Comparison of ENCODE assay signal across 8 cellular contexts in the genomic region with DNA sequence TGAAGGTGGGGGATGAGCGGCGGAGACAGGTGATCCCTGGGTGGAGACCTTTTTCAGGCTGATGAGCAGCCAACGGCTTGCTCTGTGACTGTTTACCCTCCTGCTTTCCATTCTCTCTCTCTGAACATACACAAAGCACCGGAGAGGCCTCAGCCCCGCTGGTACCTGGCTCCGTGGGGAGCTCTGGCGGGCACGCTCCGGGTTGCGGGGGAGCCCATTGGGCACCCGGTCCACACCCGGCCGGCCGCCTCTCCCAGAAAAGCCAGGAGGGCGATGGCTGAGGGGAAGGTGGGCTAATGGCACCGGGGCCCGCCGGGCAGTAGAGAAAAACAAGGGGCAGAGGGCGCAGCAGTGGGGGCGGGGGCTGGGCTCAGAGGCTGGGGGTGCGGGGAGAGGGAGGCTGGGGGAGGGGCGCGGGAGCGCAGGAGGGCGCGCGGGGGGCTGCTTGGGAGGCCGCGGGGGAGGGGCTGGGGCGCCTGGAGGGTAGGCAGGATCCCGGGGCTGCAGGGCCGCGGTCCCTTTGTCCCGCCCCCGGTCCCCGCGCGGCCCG. TPM values are rescaled to one million over a fixed set of nuclear protein-coding genes. Genes with fewer than 3 reads are reported as not detected.
DNase-seq lines count a peak whose midpoint lies in the region; ATAC-seq and TF ChIP-seq lines count a peak whose summit lies in the region.

No MANE protein-coding gene starts in this region.

- dilution Hi-C loops in mammary epithelial cell (cut with HindIII; ENCODE audit: low sequenced_read_pairs) = loop anchor here (5.0 kb wide), 1 partner anchor 432 kb away; no protein-coding TSS in a partner anchor

- TF ChIP-seq CTCF in 22Rv1 (IDR thresholded peaks at IDR 0.05) (no peak), mammary epithelial cell (conservative IDR thresholded peaks at IDR 0.05 in 1 of 2, IDR thresholded peaks at IDR 0.05 in 1 of 2; ENCODE audit: extremely low read depth in 1 of 2, insufficient read depth in 1 of 2, low read depth in 1 of 2, low read length in 2 of 2) (no peak), left lung (IDR thresholded peaks at IDR 0.05) (no peak)

- DNase-seq in NCI-H510A treated with DMSO at 0.1 percent for 48 hours (lab: John Stamatoyannopoulos, UW) (peak; percentile 7), mammary epithelial cell (no peak), left lung (no peak)

- BruUV-seq in mammary epithelial cell (replicated peaks; lab: Mats Ljungman, UMichigan) = no TSS peak

- H3K4me3 ChIP-seq in mammary epithelial cell (replicated peaks in 1 of 3; ENCODE audit: insufficient read depth in 1 of 3, low read depth in 2 of 3, low read length in 3 of 3) = peak overlapping the region; percentile 63 to 88 (median 71)
- H3K4me3 ChIP-seq in left lung = peak overlapping the region; percentile 79 to 83
- H3K4me3 ChIP-seq in subcutaneous abdominal adipose tissue (ENCODE audit: low read depth in 1 of 5, low read length in 5 of 5) = peak overlapping the region; percentile 68 to 86 (median 78)

- H4K20me1 ChIP-seq in mammary epithelial cell (ENCODE audit: insufficient read depth, low read length) = no peaks in the 10 kb centered on the region

- H3K36me3 ChIP-seq in mammary epithelial cell (ENCODE audit: insufficient read depth, low read length) (peaks cover 13% of the 10 kb centered on the region), left lung (peaks cover 0 to 30% of the 10 kb centered on the region in 2 donors), subcutaneous abdominal adipose tissue (ENCODE audit: control insufficient read depth in 5 of 5, insufficient read depth in 5 of 5, low read length in 5 of 5) (peaks cover 11 to 24% (median 19%) of the 10 kb centered on the region in 5 donors)

- in situ Hi-C loops in mammary epithelial cell (cut with MboI; ENCODE audit: low sequenced_read_pairs in 2 of 2) = no loop called here

- H3K4me2 ChIP-seq in mammary epithelial cell (ENCODE audit: insufficient read depth, low read depth, low read length) = peak overlapping the region; percentile 85

- no peaks in the 10 kb centered on the region for H3K27me3 ChIP-seq in mammary epithelial cell (ENCODE audit: insufficient read depth, low read length)
- no peaks in the 10 kb centered on the region for H3K27me3 ChIP-seq in left lung
- H3K27me3 ChIP-seq in subcutaneous abdominal adipose tissue (ENCODE audit: control insufficient read depth in 5 of 5, insufficient read depth in 4 of 5, low read length in 5 of 5) = no peaks in the 10 kb centered on the region

- peak overlapping the region; percentile 80 for H2AFZ ChIP-seq in mammary epithelial cell (ENCODE audit: low read depth, low read length)

- intact Hi-C loops in mammary epithelial cell (cut with micrococcal nuclease) = no loop called here
- intact Hi-C loops in left lung (cut with DNase I) = loop anchor here in 1 of 2 donors (5.0 kb wide), 1 partner anchor 67 kb away; no protein-coding TSS in a partner anchor

- 3% methylated on average over 13 of the region's 39 CpGs for WGBS in mammary epithelial cell (ENCODE audit: low coverage, missing lambda C conversion rate)

- H3K79me2 ChIP-seq in mammary epithelial cell (ENCODE audit: insufficient read depth, low read length) = peaks cover 34% of the 10 kb centered on the region

- ATAC-seq in GM18868 (IDR thresholded peaks at IDR 0.05; ENCODE audit: unreplicated experiment) (peak; percentile 22), left lung (peak; percentile 6), HG03139 (IDR thresholded peaks at IDR 0.05; ENCODE audit: unreplicated experiment) (no peak), HG03565 (IDR thresholded peaks at IDR 0.05; ENCODE audit: unreplicated experiment) (no peak)

- no peaks in the 10 kb centered on the region for H3K9me3 ChIP-seq in mammary epithelial cell (replicated peaks; ENCODE audit: insufficient read depth, low read length)
- no peaks in the 10 kb centered on the region for H3K9me3 ChIP-seq in left lung
- no peaks in the 10 kb centered on the region for H3K9me3 ChIP-seq in subcutaneous abdominal adipose tissue (ENCODE audit: control insufficient read depth in 5 of 5, low read length in 5 of 5)

- peak overlapping the region; percentile 79 for H3K9ac ChIP-seq in mammary epithelial cell (ENCODE audit: insufficient read depth, low read length)
- H3K9ac ChIP-seq in subcutaneous abdominal adipose tissue (ENCODE audit: low read length in 5 of 5) = peak overlapping the region; percentile 69 to 91 (median 78)

- H3K4me1 ChIP-seq in mammary epithelial cell (ENCODE audit: insufficient read depth, low read length) (peaks cover 18% of the 10 kb centered on the region), left lung (peaks cover 10 to 29% of the 10 kb centered on the region in 2 donors), subcutaneous abdominal adipose tissue (ENCODE audit: control insufficient read depth in 5 of 5, insufficient read depth in 5 of 5, low read length in 5 of 5) (peaks cover 10 to 46% (median 38%) of the 10 kb centered on the region in 5 donors)

- H3K27ac ChIP-seq in 22Rv1 = peak overlapping the region; percentile 96
- H3K27ac ChIP-seq in mammary epithelial cell (ENCODE audit: insufficient read depth, low read depth, low read length) = peak overlapping the region; percentile 41
- peak overlapping the region; percentile 80 to 88 for H3K27ac ChIP-seq in left lung
- peak overlapping the region; percentile 65 for H3K27ac ChIP-seq in subcutaneous abdominal adipose tissue (ENCODE audit: low read depth, low read length)

- CTCF ChIA-PET in mammary epithelial cell (lab: Charles Lee; ENCODE audit: low non-redundant PET) = interaction anchor here (0.6 to 1.5 kb wide), 11 partner anchors 9 to 451 kb away, joined by 3 to 39 read pairs (median 5); a partner anchor contains a TSS

RNA-seq across cellular contexts. Expression of a gene that starts 0.4 kb away (rescaled TPM):
- total RNA-seq in mammary epithelial cell (10 to 100 TPM; 28.7 to 61.6 TPM), left lung (10 to 100 TPM; 84.3 to 84.9 TPM)
- polyA plus RNA-seq in mammary epithelial cell = 31.7 TPM
- 88.2 TPM for polyA minus RNA-seq in mammary epithelial cell

RNA-seq across cellular contexts. Expression of a gene that starts 30.7 kb away (rescaled TPM):
- total RNA-seq in mammary epithelial cell (1,000 to 10,000 TPM in 1 of 2 donors, 100 to 1,000 TPM in 1; 732 to 1,042 TPM), left lung (1,000 to 10,000 TPM; 1,768 to 1,773 TPM)
- 3,180 TPM for polyA plus RNA-seq in mammary epithelial cell
- polyA minus RNA-seq in mammary epithelial cell = 913 TPM

RNA-seq across cellular contexts. Expression of a gene that starts 32.9 kb away (rescaled TPM):
- total RNA-seq in mammary epithelial cell (100 to 1,000 TPM in 1 of 2 donors, 10 to 100 TPM in 1; 66.8 to 151 TPM), left lung (10 to 100 TPM; 50.3 to 51.4 TPM)
- 51.7 TPM for polyA plus RNA-seq in mammary epithelial cell
- 115 TPM for polyA minus RNA-seq in mammary epithelial cell

RNA-seq across cellular contexts. Expression of a gene that starts 35.3 kb away (rescaled TPM):
- total RNA-seq in mammary epithelial cell (10 to 100 TPM; 18.3 to 37.5 TPM), left lung (10 to 100 TPM; 32.6 to 33.8 TPM)
- 61.2 TPM for polyA plus RNA-seq in mammary epithelial cell
- 25.3 TPM for polyA minus RNA-seq in mammary epithelial cell

RNA-seq across cellular contexts. Expression of a gene that starts 36.5 kb away (rescaled TPM):
- 10 to 100 TPM; 24.7 to 57.1 TPM for total RNA-seq in mammary epithelial cell
- polyA plus RNA-seq in mammary epithelial cell = 50.1 TPM
- 32.8 TPM for polyA minus RNA-seq in mammary epithelial cell
- total RNA-seq in left lung = 10 to 100 TPM; 32.6 to 43.1 TPM

Comparison
In these comparisons a context has a peak if more than half of its experiments do, and no peak if none do; other contexts are left out.
1. H3K27ac ChIP-seq: peak in every context shown above with its lines; median percentile 96 in 22Rv1; 84 in left lung; 65 in subcutaneous abdominal adipose tissue; 41 in mammary epithelial cell.
2. ATAC-seq: peak in GM18868 (single experiment) and left lung (single experiment); none in HG03139 (single experiment) and HG03565 (single experiment).
3. Peak in every context shown above with its lines, with median percentiles within 50 percentile points of each other: H3K4me3 ChIP-seq.